Comparison of ENCODE assay signal across 1 cellular context in genomic region chr9:120383999-120384924, GRCh38.
TF ChIP-seq lines count a peak whose summit lies in the region.

No MANE protein-coding gene starts in this region.

TF ChIP-seq in H1, 55 proteins besides CTCF, POLR2A, EP300 and RAD21:
- TF ChIP-seq CHD7 (IDR thresholded peaks at IDR 0.05; ENCODE audit: insufficient replicate concordance, low read length) (no peak), JUND (IDR thresholded peaks at IDR 0.05; ENCODE audit: low read length) (no peak), TEAD4 (IDR thresholded peaks at IDR 0.05; ENCODE audit: low read depth, low read length) (no peak)
TF ChIP-seq in H1: peak in this region for 0.
